ENCODE assay signal across 1 cellular context in the genomic region with DNA sequence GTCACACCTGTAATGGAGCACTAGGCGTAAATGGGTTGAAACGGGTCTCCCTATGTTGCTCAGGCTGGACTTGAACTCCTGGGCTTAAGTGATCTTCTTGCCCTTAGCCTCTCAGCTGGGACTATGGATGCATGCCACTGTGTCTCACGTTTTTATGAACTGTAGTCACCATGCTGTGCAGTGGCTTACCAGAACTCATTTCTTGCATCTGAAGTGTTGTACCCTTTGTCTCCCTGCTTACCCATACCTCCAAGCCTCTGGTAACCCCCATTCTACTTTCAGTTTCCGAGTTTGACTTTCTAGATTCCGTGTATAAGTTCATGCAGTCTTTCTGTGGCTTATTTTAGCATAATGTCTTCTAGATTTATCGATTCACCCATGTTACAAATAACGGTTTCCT.
TF ChIP-seq lines count a peak whose summit lies in the region.

No MANE protein-coding gene starts in this region.

TF ChIP-seq in HepG2, 621 proteins besides CTCF, POLR2A, EP300 and RAD21:
- TF ChIP-seq BRD4 (CRISPR knock-in tag; IDR thresholded peaks at IDR 0.05) (no peak), ZNF879 (CRISPR knock-in tag; IDR thresholded peaks at IDR 0.05) (no peak), NR2F6 (IDR thresholded peaks at IDR 0.05) (no peak), NR2F6 (CRISPR knock-in tag; IDR thresholded peaks at IDR 0.05) (no peak), ZNF547 (CRISPR knock-in tag; IDR thresholded peaks at IDR 0.05) (no peak), POLR2AphosphoS2 (IDR thresholded peaks at IDR 0.05; ENCODE audit: low read depth, low read length) (peak; percentile 52; the same call in 1 of the 2 replicates), ZNF564 (CRISPR knock-in tag; IDR thresholded peaks at IDR 0.05) (no peak), ZNF570 (CRISPR knock-in tag; IDR thresholded peaks at IDR 0.05; ENCODE audit: borderline replicate concordance) (no peak), HNRNPH1 (optimal IDR thresholded peaks at IDR 0.05; ENCODE audit: low read depth, low read length) (no peak), POLR2AphosphoS5 (IDR thresholded peaks at IDR 0.05; ENCODE audit: low read depth, low read length) (0 out of 2 replicates have a peak, but pooled peaks have one; percentile 12), POLR2G (IDR thresholded peaks at IDR 0.05; ENCODE audit: low read depth, low read length) (peak; percentile 45; the same call in 1 of the 2 replicates), RBM22 (optimal IDR thresholded peaks at IDR 0.05; ENCODE audit: low read length) (peak; percentile 98), AGO2 (optimal IDR thresholded peaks at IDR 0.05; ENCODE audit: low read depth, low read length) (peak; percentile 66), RBFOX2 (IDR thresholded peaks at IDR 0.05; ENCODE audit: low read depth, low read length) (peak; percentile 80)
- TF ChIP-seq, protein P1, sequence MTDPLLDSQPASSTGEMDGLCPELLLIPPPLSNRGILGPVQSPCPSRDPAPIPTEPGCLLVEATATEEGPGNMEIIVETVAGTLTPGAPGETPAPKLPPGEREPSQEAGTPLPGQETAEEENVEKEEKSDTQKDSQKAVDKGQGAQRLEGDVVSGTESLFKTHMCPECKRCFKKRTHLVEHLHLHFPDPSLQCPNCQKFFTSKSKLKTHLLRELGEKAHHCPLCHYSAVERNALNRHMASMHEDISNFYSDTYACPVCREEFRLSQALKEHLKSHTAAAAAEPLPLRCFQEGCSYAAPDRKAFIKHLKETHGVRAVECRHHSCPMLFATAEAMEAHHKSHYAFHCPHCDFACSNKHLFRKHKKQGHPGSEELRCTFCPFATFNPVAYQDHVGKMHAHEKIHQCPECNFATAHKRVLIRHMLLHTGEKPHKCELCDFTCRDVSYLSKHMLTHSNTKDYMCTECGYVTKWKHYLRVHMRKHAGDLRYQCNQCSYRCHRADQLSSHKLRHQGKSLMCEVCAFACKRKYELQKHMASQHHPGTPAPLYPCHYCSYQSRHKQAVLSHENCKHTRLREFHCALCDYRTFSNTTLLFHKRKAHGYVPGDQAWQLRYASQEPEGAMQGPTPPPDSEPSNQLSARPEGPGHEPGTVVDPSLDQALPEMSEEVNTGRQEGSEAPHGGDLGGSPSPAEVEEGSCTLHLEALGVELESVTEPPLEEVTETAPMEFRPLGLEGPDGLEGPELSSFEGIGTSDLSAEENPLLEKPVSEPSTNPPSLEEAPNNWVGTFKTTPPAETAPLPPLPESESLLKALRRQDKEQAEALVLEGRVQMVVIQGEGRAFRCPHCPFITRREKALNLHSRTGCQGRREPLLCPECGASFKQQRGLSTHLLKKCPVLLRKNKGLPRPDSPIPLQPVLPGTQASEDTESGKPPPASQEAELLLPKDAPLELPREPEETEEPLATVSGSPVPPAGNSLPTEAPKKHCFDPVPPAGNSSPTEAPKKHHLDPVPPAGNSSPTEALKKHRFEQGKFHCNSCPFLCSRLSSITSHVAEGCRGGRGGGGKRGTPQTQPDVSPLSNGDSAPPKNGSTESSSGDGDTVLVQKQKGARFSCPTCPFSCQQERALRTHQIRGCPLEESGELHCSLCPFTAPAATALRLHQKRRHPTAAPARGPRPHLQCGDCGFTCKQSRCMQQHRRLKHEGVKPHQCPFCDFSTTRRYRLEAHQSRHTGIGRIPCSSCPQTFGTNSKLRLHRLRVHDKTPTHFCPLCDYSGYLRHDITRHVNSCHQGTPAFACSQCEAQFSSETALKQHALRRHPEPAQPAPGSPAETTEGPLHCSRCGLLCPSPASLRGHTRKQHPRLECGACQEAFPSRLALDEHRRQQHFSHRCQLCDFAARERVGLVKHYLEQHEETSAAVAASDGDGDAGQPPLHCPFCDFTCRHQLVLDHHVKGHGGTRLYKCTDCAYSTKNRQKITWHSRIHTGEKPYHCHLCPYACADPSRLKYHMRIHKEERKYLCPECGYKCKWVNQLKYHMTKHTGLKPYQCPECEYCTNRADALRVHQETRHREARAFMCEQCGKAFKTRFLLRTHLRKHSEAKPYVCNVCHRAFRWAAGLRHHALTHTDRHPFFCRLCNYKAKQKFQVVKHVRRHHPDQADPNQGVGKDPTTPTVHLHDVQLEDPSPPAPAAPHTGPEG (CRISPR knock-in tag; IDR thresholded peaks at IDR 0.05), result no peak
- TF ChIP-seq, protein P2, sequence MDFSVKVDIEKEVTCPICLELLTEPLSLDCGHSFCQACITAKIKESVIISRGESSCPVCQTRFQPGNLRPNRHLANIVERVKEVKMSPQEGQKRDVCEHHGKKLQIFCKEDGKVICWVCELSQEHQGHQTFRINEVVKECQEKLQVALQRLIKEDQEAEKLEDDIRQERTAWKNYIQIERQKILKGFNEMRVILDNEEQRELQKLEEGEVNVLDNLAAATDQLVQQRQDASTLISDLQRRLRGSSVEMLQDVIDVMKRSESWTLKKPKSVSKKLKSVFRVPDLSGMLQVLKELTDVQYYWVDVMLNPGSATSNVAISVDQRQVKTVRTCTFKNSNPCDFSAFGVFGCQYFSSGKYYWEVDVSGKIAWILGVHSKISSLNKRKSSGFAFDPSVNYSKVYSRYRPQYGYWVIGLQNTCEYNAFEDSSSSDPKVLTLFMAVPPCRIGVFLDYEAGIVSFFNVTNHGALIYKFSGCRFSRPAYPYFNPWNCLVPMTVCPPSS (IDR thresholded peaks at IDR 0.05), result no peak
- TF ChIP-seq, protein P3, sequence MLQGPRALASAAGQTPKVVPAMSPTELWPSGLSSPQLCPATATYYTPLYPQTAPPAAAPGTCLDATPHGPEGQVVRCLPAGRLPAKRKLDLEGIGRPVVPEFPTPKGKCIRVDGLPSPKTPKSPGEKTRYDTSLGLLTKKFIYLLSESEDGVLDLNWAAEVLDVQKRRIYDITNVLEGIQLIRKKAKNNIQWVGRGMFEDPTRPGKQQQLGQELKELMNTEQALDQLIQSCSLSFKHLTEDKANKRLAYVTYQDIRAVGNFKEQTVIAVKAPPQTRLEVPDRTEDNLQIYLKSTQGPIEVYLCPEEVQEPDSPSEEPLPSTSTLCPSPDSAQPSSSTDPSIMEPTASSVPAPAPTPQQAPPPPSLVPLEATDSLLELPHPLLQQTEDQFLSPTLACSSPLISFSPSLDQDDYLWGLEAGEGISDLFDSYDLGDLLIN (CRISPR knock-in tag; IDR thresholded peaks at IDR 0.05; ENCODE audit: borderline replicate concordance), result no peak
TF ChIP-seq in HepG2: peak in this region for 6.
